ENCODE assay signal across 26 cellular contexts in the genomic region with DNA sequence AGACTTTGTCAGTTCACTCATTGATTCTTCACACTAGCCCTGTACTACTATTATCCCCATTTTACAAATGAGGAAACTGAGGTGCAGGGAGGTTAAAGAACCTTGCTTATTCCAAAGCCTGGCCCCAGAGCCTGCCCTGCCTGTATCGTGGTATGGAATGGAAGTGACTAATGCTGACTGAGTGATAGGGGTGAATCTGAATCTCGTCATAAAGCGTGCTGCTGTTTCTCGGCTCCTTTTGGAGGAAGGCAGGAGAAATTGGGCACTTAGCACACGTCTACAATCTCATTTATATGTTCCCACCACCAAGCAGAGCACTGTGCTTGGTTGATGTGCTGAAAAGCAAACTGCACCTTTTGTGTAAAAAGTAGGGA. TPM values are rescaled to one million over a fixed set of nuclear protein-coding genes. Genes with fewer than 3 reads are reported as not detected.
"Had no signal": no experiment of that assay in that cellular context is flagged by ENCODE, and none has a peak within 500 bp of the region (broad histone marks: within the 10 kb centered on the region; RNA-seq: fewer than 3 reads in every experiment).

No MANE protein-coding gene starts in this region.

- H3K4me1 Mint-ChIP-seq: activated CD4-positive, alpha-beta T cell treated with anti-CD3 and anti-CD28 coated beads for 36 hours; activated naive CD8-positive, alpha-beta T cell treated with anti-CD3 and anti-CD28 coated beads, Interleukin-2, amount 10 ng/mL, durations not matched to agents 7 days and 5 days; naive thymus-derived CD4-positive, alpha-beta T cell; stimulated activated memory B cell treated with anti-CD40 and anti-IgM and Interleukin-4, amounts not matched to agents 10 μg/mL and 1 μg/mL and 100 μg/mL, for 72 hours; WTC11 had no signal

- H3K27ac ChIP-seq: epithelial cell of prostate, gastroesophageal sphincter, heart left ventricle, pancreas, SK-N-MC, testis had no signal

- H3K4me2 ChIP-seq: smooth muscle cell had no signal

- H3K36me3 Mint-ChIP-seq: WTC11 had no signal

- H3K4me1 ChIP-seq: gastroesophageal sphincter, heart left ventricle had no signal

- H3K27me3 ChIP-seq: gastroesophageal sphincter, heart left ventricle, pancreas, testis had no signal

- ATAC-seq: activated CD4-positive, alpha-beta T cell treated with anti-CD3 and anti-CD28 coated beads for 36 hours; effector memory CD8-positive, alpha-beta T cell; gastroesophageal sphincter; naive thymus-derived CD4-positive, alpha-beta T cell; pancreas; sciatic nerve; stimulated activated memory B cell treated with anti-CD40 and anti-IgM and Interleukin-4, amounts not matched to agents 10 μg/mL and 1 μg/mL and 100 μg/mL, for 72 hours; WTC11 had no signal

- H3K4me3 Mint-ChIP-seq: activated CD4-positive, alpha-beta T cell treated with anti-CD3 and anti-CD28 coated beads for 36 hours; activated naive CD8-positive, alpha-beta T cell treated with anti-CD3 and anti-CD28 coated beads, Interleukin-2, amount 10 ng/mL, durations not matched to agents 7 days and 5 days; activated T-helper 1 cell treated with anti-CD3 and anti-CD28 coated beads, Interleukin-12 subunit alpha, Interleukin-12 subunit beta, Interleukin-2, Interleukin-4 antibody, amounts not matched to agents 30 ng/mL and 10 ng/mL and 1 ng/mL, durations not matched to agents 14 hours and 24 hours and 36 hours; effector memory CD8-positive, alpha-beta T cell; naive thymus-derived CD4-positive, alpha-beta T cell; stimulated activated memory B cell treated with anti-CD40 and anti-IgM and Interleukin-4, amounts not matched to agents 10 μg/mL and 1 μg/mL and 100 μg/mL, for 72 hours; type B pancreatic cell; WTC11 had no signal

- DNase-seq: activated CD4-positive, alpha-beta T cell treated with anti-CD3 and anti-CD28 coated beads for 36 hours; activated CD4-positive, alpha-beta T cell treated with anti-CD3 and anti-CD28 coated beads, Interleukin-2, amount 50 U/mL, for 48 hours; activated naive CD8-positive, alpha-beta T cell treated with anti-CD3 and anti-CD28 coated beads, Interleukin-2, amount 10 ng/mL, durations not matched to agents 7 days and 5 days; amygdala; dermis blood vessel endothelial cell; effector memory CD8-positive, alpha-beta T cell; heart left ventricle; mesenchymal stem cell; naive thymus-derived CD4-positive, alpha-beta T cell; pancreas; stimulated activated CD4-positive, alpha-beta T cell treated with anti-CD3 and anti-CD28 coated beads, Interleukin-4, amount 100 ng/mL, for 4 hours; testis had no signal

- H3K27me3 Mint-ChIP-seq: activated CD4-positive, alpha-beta T cell treated with anti-CD3 and anti-CD28 coated beads for 36 hours; activated naive CD8-positive, alpha-beta T cell treated with anti-CD3 and anti-CD28 coated beads, Interleukin-2, amount 10 ng/mL, durations not matched to agents 7 days and 5 days; effector memory CD8-positive, alpha-beta T cell; naive thymus-derived CD4-positive, alpha-beta T cell; stimulated activated memory B cell treated with anti-CD40 and anti-IgM and Interleukin-4, amounts not matched to agents 10 μg/mL and 1 μg/mL and 100 μg/mL, for 72 hours; type B pancreatic cell had no signal

- H3K4me3 ChIP-seq: gastroesophageal sphincter, heart left ventricle, pancreas, SK-N-MC, smooth muscle cell, testis had no signal

- FAIRE-seq: pancreas had no signal

- H3K27ac Mint-ChIP-seq: activated CD4-positive, alpha-beta T cell treated with anti-CD3 and anti-CD28 coated beads for 36 hours; activated naive CD8-positive, alpha-beta T cell treated with anti-CD3 and anti-CD28 coated beads, Interleukin-2, amount 10 ng/mL, durations not matched to agents 7 days and 5 days; activated T-helper 1 cell treated with anti-CD3 and anti-CD28 coated beads, Interleukin-12 subunit alpha, Interleukin-12 subunit beta, Interleukin-2, Interleukin-4 antibody, amounts not matched to agents 30 ng/mL and 10 ng/mL and 1 ng/mL, durations not matched to agents 14 hours and 24 hours and 36 hours; effector memory CD8-positive, alpha-beta T cell; naive thymus-derived CD4-positive, alpha-beta T cell; stimulated activated memory B cell treated with anti-CD40 and anti-IgM and Interleukin-4, amounts not matched to agents 10 μg/mL and 1 μg/mL and 100 μg/mL, for 72 hours; type B pancreatic cell; WTC11 had no signal

- H3K9me3 Mint-ChIP-seq: activated naive CD8-positive, alpha-beta T cell treated with anti-CD3 and anti-CD28 coated beads, Interleukin-2, amount 10 ng/mL, durations not matched to agents 7 days and 5 days; activated T-helper 1 cell treated with anti-CD3 and anti-CD28 coated beads, Interleukin-12 subunit alpha, Interleukin-12 subunit beta, Interleukin-2, Interleukin-4 antibody, amounts not matched to agents 30 ng/mL and 10 ng/mL and 1 ng/mL, durations not matched to agents 14 hours and 24 hours and 36 hours; effector memory CD8-positive, alpha-beta T cell; naive thymus-derived CD4-positive, alpha-beta T cell; stimulated activated memory B cell treated with anti-CD40 and anti-IgM and Interleukin-4, amounts not matched to agents 10 μg/mL and 1 μg/mL and 100 μg/mL, for 72 hours; type B pancreatic cell had no signal

- H3K9me3 ChIP-seq: gastroesophageal sphincter, heart left ventricle, pancreas, testis had no signal

RNA-seq across cellular contexts. Expression of a gene that starts 17.1 kb away (rescaled TPM):
- total RNA-seq: activated CD4-positive, alpha-beta T cell treated with anti-CD3 and anti-CD28 coated beads for 36 hours; activated naive CD8-positive, alpha-beta T cell treated with anti-CD3 and anti-CD28 coated beads, Interleukin-2, amount 10 ng/mL, durations not matched to agents 7 days and 5 days; activated T-helper 1 cell treated with anti-CD3 and anti-CD28 coated beads, Interleukin-12 subunit alpha, Interleukin-12 subunit beta, Interleukin-2, Interleukin-4 antibody, amounts not matched to agents 30 ng/mL and 10 ng/mL and 1 ng/mL, durations not matched to agents 14 hours and 24 hours and 36 hours; chondrocyte; dermis blood vessel endothelial cell; fibroblast of lung; gastroesophageal sphincter; heart left ventricle; lower leg skin; mucosa of gallbladder; naive thymus-derived CD4-positive, alpha-beta T cell; pancreas; sciatic nerve; smooth muscle cell; T-helper 2 cell treated with Interferon-gamma antibody and Interleukin-4, amounts not matched to agents 100 ng/mL and 5 ng/mL, for 36 hours; WTC11 had no signal
- polyA plus RNA-seq: fibroblast of lung; heart left ventricle; naive thymus-derived CD4-positive, alpha-beta T cell; pancreas; smooth muscle cell had no signal

RNA-seq across cellular contexts. Expression of a gene that starts 35.8 kb away (rescaled TPM):
- total RNA-seq: activated CD4-positive, alpha-beta T cell treated with anti-CD3 and anti-CD28 coated beads for 36 hours; activated naive CD8-positive, alpha-beta T cell treated with anti-CD3 and anti-CD28 coated beads, Interleukin-2, amount 10 ng/mL, durations not matched to agents 7 days and 5 days; activated T-helper 1 cell treated with anti-CD3 and anti-CD28 coated beads, Interleukin-12 subunit alpha, Interleukin-12 subunit beta, Interleukin-2, Interleukin-4 antibody, amounts not matched to agents 30 ng/mL and 10 ng/mL and 1 ng/mL, durations not matched to agents 14 hours and 24 hours and 36 hours; T-helper 2 cell treated with Interferon-gamma antibody and Interleukin-4, amounts not matched to agents 100 ng/mL and 5 ng/mL, for 36 hours had no signal
- polyA plus RNA-seq: naive thymus-derived CD4-positive, alpha-beta T cell had no signal
